In the genomic region with DNA sequence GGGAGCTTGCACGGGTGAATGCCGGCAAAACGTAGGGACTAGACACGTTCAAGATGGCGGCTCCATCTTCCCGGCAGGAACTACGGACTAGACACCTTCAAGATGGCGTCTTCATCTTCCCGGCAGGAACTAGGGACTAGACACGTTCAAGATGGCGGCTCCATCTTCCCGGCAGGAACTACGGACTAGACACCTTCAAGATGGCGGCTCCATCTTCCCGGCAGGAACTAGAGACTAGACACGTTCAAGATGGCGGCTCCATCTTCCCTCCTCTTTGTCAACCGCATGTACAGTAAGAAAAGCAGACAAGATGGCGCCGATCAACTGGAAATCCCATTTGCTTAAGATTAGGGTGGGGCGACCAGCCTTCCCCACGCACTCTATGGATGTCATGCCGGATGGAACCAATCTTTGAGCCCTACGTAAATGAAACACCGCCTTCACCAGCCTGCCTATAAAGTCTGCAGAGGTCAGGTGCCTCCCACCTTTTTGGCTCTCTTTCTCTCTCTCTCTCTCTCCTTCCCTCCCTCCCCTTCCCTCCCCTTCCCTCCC, we compare ENCODE assay signal across 8 cellular contexts.
A peak's percentile ranks its signal among the peaks of the same experiment; 100 is the strongest.
DNase-seq lines count a peak whose midpoint lies in the region; ATAC-seq and TF ChIP-seq lines count a peak whose summit lies in the region.

No MANE protein-coding gene starts in this region.

- TF ChIP-seq POLR2A in prostate gland (IDR thresholded peaks at IDR 0.05), result no peak

- H3K4me3 Mint-ChIP-seq in activated T-cell treated with anti-CD3 and anti-CD28 coated beads, Interleukin-2, amount 50 U/mL, for 4 hours, result no peak overlapping the region
- H3K4me3 Mint-ChIP-seq in osteocyte (ENCODE audit: unreplicated experiment), result peak overlapping the region; percentile 59
- no peak overlapping the region for H3K4me3 Mint-ChIP-seq in Calu3 (ENCODE audit: low read depth, unreplicated experiment)

- H3K9me3 ChIP-seq in prostate gland, result no peaks in the 10 kb centered on the region

- no peaks in the 10 kb centered on the region for H3K4me1 ChIP-seq in prostate gland (replicated peaks)

- H3K27me3 ChIP-seq in prostate gland (replicated peaks; ENCODE audit: insufficient read depth), result no peaks in the 10 kb centered on the region

- H3K27me3 Mint-ChIP-seq in activated T-cell treated with anti-CD3 and anti-CD28 coated beads, Interleukin-2, amount 50 U/mL, for 4 hours (ENCODE audit: low read depth), result no peaks in the 10 kb centered on the region
- H3K27me3 Mint-ChIP-seq in osteocyte (ENCODE audit: unreplicated experiment) (no peaks in the 10 kb centered on the region), Calu3 (ENCODE audit: unreplicated experiment) (no peaks in the 10 kb centered on the region)

- peak; percentile 90 for DNase-seq in DMS 273 (lab: John Stamatoyannopoulos, UW; ENCODE audit: unreplicated experiment)
- peak; percentile 22 for DNase-seq in NCI-H146 treated with DMSO at 0.1 percent for 48 hours (lab: John Stamatoyannopoulos, UW; ENCODE audit: unreplicated experiment)
- DNase-seq in activated T-cell treated with anti-CD3 and anti-CD28 coated beads, Interleukin-2, amount 50 U/mL, for 4 hours, result peak; percentile 71
- peak; percentile 94 for DNase-seq in fibroblast of mammary gland (ENCODE audit: low read depth)
- no peak for DNase-seq in osteocyte (ENCODE audit: extremely low spot score, unreplicated experiment)
- DNase-seq in Calu3, result no peak
- no peak for DNase-seq in prostate gland (ENCODE audit: low spot score)

- H3K36me3 Mint-ChIP-seq in activated T-cell treated with anti-CD3 and anti-CD28 coated beads, Interleukin-2, amount 50 U/mL, for 4 hours (ENCODE audit: insufficient read depth), result no peaks in the 10 kb centered on the region
- H3K36me3 Mint-ChIP-seq in osteocyte (ENCODE audit: unreplicated experiment) (no peaks in the 10 kb centered on the region), Calu3 (ENCODE audit: insufficient read depth, unreplicated experiment) (no peaks in the 10 kb centered on the region)

- H3K4me1 Mint-ChIP-seq in activated T-cell treated with anti-CD3 and anti-CD28 coated beads, Interleukin-2, amount 50 U/mL, for 4 hours (ENCODE audit: low read depth), result no peaks in the 10 kb centered on the region
- H3K4me1 Mint-ChIP-seq in osteocyte (ENCODE audit: unreplicated experiment), result no peaks in the 10 kb centered on the region
- no peaks in the 10 kb centered on the region for H3K4me1 Mint-ChIP-seq in Calu3 (ENCODE audit: low read depth, unreplicated experiment)

- TF ChIP-seq CTCF in fibroblast of mammary gland (conservative IDR thresholded peaks at IDR 0.05; ENCODE audit: control insufficient read depth, insufficient read depth, low read depth, low read length) (no peak), osteocyte (IDR thresholded peaks at IDR 0.05) (no peak), Calu3 (IDR thresholded peaks at IDR 0.05; ENCODE audit: unreplicated experiment) (no peak), prostate gland (IDR thresholded peaks at IDR 0.05) (no peak)

- H3K36me3 ChIP-seq in prostate gland, result no peaks in the 10 kb centered on the region

- H3K27ac ChIP-seq in prostate gland, result no peak overlapping the region

- peak; percentile 94 for ATAC-seq in GM21528 (IDR thresholded peaks at IDR 0.05; ENCODE audit: low FRiP score, unreplicated experiment)
- ATAC-seq in activated T-cell treated with anti-CD3 and anti-CD28 coated beads, Interleukin-2, amount 50 U/mL, for 4 hours, result peak; percentile 73 to 98

- no peak overlapping the region for H3K27ac Mint-ChIP-seq in osteocyte (ENCODE audit: unreplicated experiment)
- no peak overlapping the region for H3K27ac Mint-ChIP-seq in Calu3 (ENCODE audit: unreplicated experiment)

- CTCF ChIA-PET in Calu3 (lab: Charles Lee), result no interaction called here

- no TSS peak for BruUV-seq in Calu3 (replicated peaks; lab: Mats Ljungman, UMichigan)

- H3K4me3 ChIP-seq in fibroblast of mammary gland (ENCODE audit: control insufficient read depth, low read depth, low read length) (peak overlapping the region; percentile 29), prostate gland (no peak overlapping the region)

- WGBS in prostate gland, result 92% methylated on average over 25 of the region's 25 CpGs

- H3K9me3 Mint-ChIP-seq in activated T-cell treated with anti-CD3 and anti-CD28 coated beads, Interleukin-2, amount 50 U/mL, for 4 hours, result peaks cover 11% of the 10 kb centered on the region
- H3K9me3 Mint-ChIP-seq in osteocyte (ENCODE audit: unreplicated experiment) (peaks cover 15% of the 10 kb centered on the region), Calu3 (ENCODE audit: low read depth, unreplicated experiment) (peaks cover 19% of the 10 kb centered on the region)

- intact Hi-C loops in Calu3 (cut with micrococcal nuclease; ENCODE audit: unreplicated experiment), result no loop called here
- intact Hi-C loops in prostate gland (cut with DNase I), result no loop called here

Comparison
In these comparisons a context has a peak if more than half of its experiments do, and no peak if none do; other contexts are left out.
1. DNase-seq: peak in DMS 273 (single experiment), NCI-H146 treated with DMSO at 0.1 percent for 48 hours (single experiment), activated T-cell treated with anti-CD3 and anti-CD28 coated beads, Interleukin-2, amount 50 U/mL, for 4 hours (single experiment) and fibroblast of mammary gland (single experiment); none in osteocyte (single experiment), Calu3 (single experiment) and prostate gland (single experiment).